Comparison of ENCODE assay signal across 16 cellular contexts in genomic region chr10:6486280-6486679, GRCh38.
"Had no signal": no experiment of that assay in that cellular context is flagged by ENCODE, and none has a peak within 500 bp of the region (broad histone marks: within the 10 kb centered on the region; RNA-seq: fewer than 3 reads in every experiment).

No MANE protein-coding gene starts in this region.

- H3K4me3 Mint-ChIP-seq: nephron; stimulated activated naive B cell treated with anti-CD40 and anti-IgM and Interleukin-4, amounts not matched to agents 10 μg/mL and 1 μg/mL and 100 μg/mL, for 72 hours had no signal

- H3K9me3 Mint-ChIP-seq: nephron; stimulated activated naive B cell treated with anti-CD40 and anti-IgM and Interleukin-4, amounts not matched to agents 10 μg/mL and 1 μg/mL and 100 μg/mL, for 72 hours; T-cell had no signal

- H3K27ac Mint-ChIP-seq: nephron; stimulated activated naive B cell treated with anti-CD40 and anti-IgM and Interleukin-4, amounts not matched to agents 10 μg/mL and 1 μg/mL and 100 μg/mL, for 72 hours had no signal

- ATAC-seq: left lobe of liver, T-cell had no signal

- DNase-seq: activated CD4-positive, CD25-positive, alpha-beta regulatory T cell; activated effector memory CD4-positive, alpha-beta T cell treated with anti-CD3 and anti-CD28 coated beads, Interleukin-2, amount 50 U/mL, for 16 hours; activated T-cell treated with anti-CD3 and anti-CD28 coated beads, Interleukin-2, amount 50 U/mL, for 48 hours; aorta; brain microvascular endothelial cell; central memory CD4-positive, alpha-beta T cell; head of caudate nucleus; kidney; sigmoid colon; SK-N-SH; stimulated activated CD4-positive, alpha-beta T cell treated with anti-CD3 and anti-CD28 coated beads, Interleukin-4, amount 100 ng/mL, for 4 hours; stimulated activated naive B cell treated with anti-CD40 and anti-IgM and Interleukin-4, amounts not matched to agents 10 μg/mL and 1 μg/mL and 100 μg/mL, for 72 hours; T-cell; T1000 had no signal

- H3K4me1 Mint-ChIP-seq: nephron had no signal

- H3K36me3 Mint-ChIP-seq: stimulated activated naive B cell treated with anti-CD40 and anti-IgM and Interleukin-4, amounts not matched to agents 10 μg/mL and 1 μg/mL and 100 μg/mL, for 72 hours had no signal

- H3K27me3 Mint-ChIP-seq: T-cell had no signal
